In genomic region chr11:208917-209260, GRCh38 we compare ENCODE assay signal across 8 cellular contexts. TPM values are rescaled to one million over a fixed set of nuclear protein-coding genes. Genes with fewer than 3 reads are reported as not detected.
DNase-seq lines count a peak whose midpoint lies in the region; ATAC-seq and TF ChIP-seq lines count a peak whose summit lies in the region.

No MANE protein-coding gene starts in this region.

- TF ChIP-seq POLR2A in suprapubic skin (IDR thresholded peaks at IDR 0.05): no peak

- H3K27ac ChIP-seq in iPS-20b (ENCODE audit: low read length) (no peak overlapping the region), suprapubic skin (peak overlapping the region; percentile 100)

- H3K27me3 Mint-ChIP-seq in T-helper 1 cell treated with Interleukin-12 subunit alpha and Interleukin-12 subunit beta and Interleukin-4 antibody, amounts not matched to agents 30 μg/mL and 1 μg/mL, for 36 hours (ENCODE audit: low read depth): no peaks in the 10 kb centered on the region
- H3K27me3 Mint-ChIP-seq in activated naive CD8-positive, alpha-beta T cell treated with anti-CD3 and anti-CD28 coated beads, Interleukin-2, amount 50 U/mL, for 24 hours: no peaks in the 10 kb centered on the region

- no peak for ATAC-seq in activated naive CD8-positive, alpha-beta T cell treated with anti-CD3 and anti-CD28 coated beads, Interleukin-2, amount 50 U/mL, for 24 hours
- no peak for ATAC-seq in GM21526 (IDR thresholded peaks at IDR 0.05; ENCODE audit: low FRiP score, unreplicated experiment)

- H3K4me3 Mint-ChIP-seq in T-helper 1 cell treated with Interleukin-12 subunit alpha and Interleukin-12 subunit beta and Interleukin-4 antibody, amounts not matched to agents 30 μg/mL and 1 μg/mL, for 36 hours: peak overlapping the region; percentile 91
- peak overlapping the region; percentile 99 for H3K4me3 Mint-ChIP-seq in activated naive CD8-positive, alpha-beta T cell treated with anti-CD3 and anti-CD28 coated beads, Interleukin-2, amount 50 U/mL, for 24 hours

- no peak for TF ChIP-seq CTCF in suprapubic skin (IDR thresholded peaks at IDR 0.05)

- TF ChIP-seq EP300 in suprapubic skin (IDR thresholded peaks at IDR 0.05): no peak

- H3K4me1 Mint-ChIP-seq in T-helper 1 cell treated with Interleukin-12 subunit alpha and Interleukin-12 subunit beta and Interleukin-4 antibody, amounts not matched to agents 30 μg/mL and 1 μg/mL, for 36 hours (ENCODE audit: low read depth): peaks cover 27% of the 10 kb centered on the region
- H3K4me1 Mint-ChIP-seq in activated naive CD8-positive, alpha-beta T cell treated with anti-CD3 and anti-CD28 coated beads, Interleukin-2, amount 50 U/mL, for 24 hours: peaks cover 50% of the 10 kb centered on the region

- 0% methylated on average over 1 of the region's 26 CpGs for WGBS in suprapubic skin

- H3K9me3 Mint-ChIP-seq in T-helper 1 cell treated with Interleukin-12 subunit alpha and Interleukin-12 subunit beta and Interleukin-4 antibody, amounts not matched to agents 30 μg/mL and 1 μg/mL, for 36 hours: no peaks in the 10 kb centered on the region
- no peaks in the 10 kb centered on the region for H3K9me3 Mint-ChIP-seq in activated naive CD8-positive, alpha-beta T cell treated with anti-CD3 and anti-CD28 coated beads, Interleukin-2, amount 50 U/mL, for 24 hours

- H3K4me3 ChIP-seq in iPS-20b (ENCODE audit: low read length) (peak overlapping the region; percentile 92), suprapubic skin (peak overlapping the region; percentile 80)

- H3K4me1 ChIP-seq in iPS-20b (ENCODE audit: insufficient read depth, low read length) (peaks cover 10% of the 10 kb centered on the region), suprapubic skin (peaks cover 50% of the 10 kb centered on the region)

- H3K9me3 ChIP-seq in iPS-20b (ENCODE audit: insufficient read depth, low read depth, low read length): no peaks in the 10 kb centered on the region
- no peaks in the 10 kb centered on the region for H3K9me3 ChIP-seq in suprapubic skin

- peak overlapping the region; percentile 97 for H3K27ac Mint-ChIP-seq in T-helper 1 cell treated with Interleukin-12 subunit alpha and Interleukin-12 subunit beta and Interleukin-4 antibody, amounts not matched to agents 30 μg/mL and 1 μg/mL, for 36 hours
- H3K27ac Mint-ChIP-seq in activated naive CD8-positive, alpha-beta T cell treated with anti-CD3 and anti-CD28 coated beads, Interleukin-2, amount 50 U/mL, for 24 hours: peak overlapping the region; percentile 99

- H3K27me3 ChIP-seq in iPS-20b (ENCODE audit: insufficient read depth, low read length): no peaks in the 10 kb centered on the region
- no peaks in the 10 kb centered on the region for H3K27me3 ChIP-seq in suprapubic skin

- no peak for DNase-seq in T-helper 1 cell
- no peak for DNase-seq in activated naive CD8-positive, alpha-beta T cell treated with anti-CD3 and anti-CD28 coated beads, Interleukin-2, amount 50 U/mL, for 24 hours
- peak; percentile 84 for DNase-seq in suprapubic skin (ENCODE audit: low spot score in 2 of 2)
- no peak for DNase-seq in NCI-H748 (lab: John Stamatoyannopoulos, UW; ENCODE audit: unreplicated experiment)
- no peak for DNase-seq in SW 1271 (lab: John Stamatoyannopoulos, UW)

- peaks cover 25% of the 10 kb centered on the region for H3K36me3 Mint-ChIP-seq in T-helper 1 cell treated with Interleukin-12 subunit alpha and Interleukin-12 subunit beta and Interleukin-4 antibody, amounts not matched to agents 30 μg/mL and 1 μg/mL, for 36 hours (ENCODE audit: low read depth)
- H3K36me3 Mint-ChIP-seq in activated naive CD8-positive, alpha-beta T cell treated with anti-CD3 and anti-CD28 coated beads, Interleukin-2, amount 50 U/mL, for 24 hours (ENCODE audit: low read depth): peaks cover 50% of the 10 kb centered on the region

- peak overlapping the region; percentile 93 for H3K9ac ChIP-seq in iPS-20b (ENCODE audit: low read depth, low read length)

- H3K36me3 ChIP-seq in iPS-20b (ENCODE audit: insufficient read depth, low read depth, low read length) (peaks cover 53% of the 10 kb centered on the region), suprapubic skin (peaks cover 63% of the 10 kb centered on the region)

RNA-seq across cellular contexts. Expression of gene RIC8A, which starts 1.4 kb away (rescaled TPM):
- 10 to 100 TPM; 62.4 to 90.1 (median 80.9) TPM for total RNA-seq in suprapubic skin

RNA-seq across cellular contexts. Expression of gene BET1L, which starts 1.7 kb away (rescaled TPM):
- 10 to 100 TPM; 25.8 to 31.7 (median 27.9) TPM for total RNA-seq in suprapubic skin

RNA-seq across cellular contexts. Expression of gene SCGB1C1, which starts 16.0 kb away (rescaled TPM):
- not detected for total RNA-seq in suprapubic skin

RNA-seq across cellular contexts. Expression of gene SIRT3, which starts 27.3 kb away (rescaled TPM):
- total RNA-seq in suprapubic skin: 10 to 100 TPM in 3 of 4 donors, 1 to 10 TPM in 1; 9.1 to 20.1 (median 13.3) TPM

RNA-seq across cellular contexts. Expression of gene PSMD13, which starts 27.9 kb away (rescaled TPM):
- total RNA-seq in suprapubic skin: 10 to 100 TPM; 70.3 to 97.8 (median 87.3) TPM

Comparison
In these comparisons a context has a peak if more than half of its experiments do, and no peak if none do; other contexts are left out.
1. DNase-seq: peak in suprapubic skin (2 of 2); none in T-helper 1 cell (0 of 5), activated naive CD8-positive, alpha-beta T cell treated with anti-CD3 and anti-CD28 coated beads, Interleukin-2, amount 50 U/mL, for 24 hours (single experiment), NCI-H748 (single experiment) and SW 1271 (0 of 2).